Comparison of ENCODE assay signal across 18 cellular contexts in the genomic region with DNA sequence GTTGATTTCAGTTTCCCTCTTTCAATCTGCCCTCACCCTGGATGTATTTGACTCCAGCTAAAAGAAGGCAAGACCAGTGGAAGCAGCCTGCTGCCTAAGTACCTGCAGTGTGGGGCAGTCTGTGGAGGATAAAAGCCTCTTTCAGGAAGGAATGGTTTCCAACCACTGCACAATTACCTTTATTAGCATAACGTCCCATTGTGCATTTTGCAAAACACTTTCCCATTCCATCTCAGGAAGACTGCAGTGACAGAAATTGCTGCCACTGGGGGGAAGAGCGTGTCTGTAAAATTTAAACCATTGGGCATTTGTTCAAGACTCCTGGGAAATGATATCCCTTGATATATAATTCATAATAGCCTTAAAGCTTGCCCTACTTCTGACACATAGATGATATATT. TPM values are rescaled to one million over a fixed set of nuclear protein-coding genes. Genes with fewer than 3 reads are reported as not detected.
DNase-seq lines count a peak whose midpoint lies in the region; ATAC-seq and TF ChIP-seq lines count a peak whose summit lies in the region.
"Had no signal": no experiment of that assay in that cellular context is flagged by ENCODE, and none has a peak within 500 bp of the region (broad histone marks: within the 10 kb centered on the region; RNA-seq: fewer than 3 reads in every experiment).

No MANE protein-coding gene starts in this region.

- H3K36me3 Mint-ChIP-seq in immature natural killer cell = peaks cover 14 to 26% (median 17%) of the 10 kb centered on the region in 3 donors
- peaks cover 21 to 35% of the 10 kb centered on the region in 2 donors for H3K36me3 Mint-ChIP-seq in stimulated activated naive B cell treated with anti-CD40 and anti-IgM and Interleukin-4, amounts not matched to agents 10 μg/mL and 1 μg/mL and 100 μg/mL, for 72 hours
- H3K36me3 Mint-ChIP-seq: CD8-positive, alpha-beta T cell had no signal

- TF ChIP-seq EP300 in SK-N-SH (IDR thresholded peaks at IDR 0.05; ENCODE audit: borderline replicate concordance in 1 of 2, low read depth in 1 of 2, low read length in 1 of 2) = no peak

- POLR2A ChIA-PET in SK-N-SH (lab: Yijun Ruan, JAX) = no interaction called here

- H3K27me3 Mint-ChIP-seq in immature natural killer cell (ENCODE audit: low read depth in 3 of 3) = peaks cover 0 to 3% (median 1%) of the 10 kb centered on the region in 3 donors
- no peaks in the 10 kb centered on the region for H3K27me3 Mint-ChIP-seq in stimulated activated naive B cell treated with anti-CD40 and anti-IgM and Interleukin-4, amounts not matched to agents 10 μg/mL and 1 μg/mL and 100 μg/mL, for 72 hours

- peaks cover 0 to 2% (median 0%) of the 10 kb centered on the region in 6 donors for H3K9me3 Mint-ChIP-seq in immature natural killer cell
- H3K9me3 Mint-ChIP-seq in stimulated activated naive B cell treated with anti-CD40 and anti-IgM and Interleukin-4, amounts not matched to agents 10 μg/mL and 1 μg/mL and 100 μg/mL, for 72 hours = no peaks in the 10 kb centered on the region
- H3K9me3 Mint-ChIP-seq: CD8-positive, alpha-beta T cell had no signal

- H3K4me1 Mint-ChIP-seq in immature natural killer cell = peaks cover 86 to 99% of the 10 kb centered on the region in 2 donors
- H3K4me1 Mint-ChIP-seq in stimulated activated naive B cell treated with anti-CD40 and anti-IgM and Interleukin-4, amounts not matched to agents 10 μg/mL and 1 μg/mL and 100 μg/mL, for 72 hours = peaks cover 49 to 83% of the 10 kb centered on the region in 2 donors

- H3K79me2 ChIP-seq in SK-N-SH (ENCODE audit: insufficient read depth) = no peaks in the 10 kb centered on the region

- DNase-seq in SK-N-SH = no peak
- DNase-seq in immature natural killer cell = no peak
- DNase-seq in spleen = no peak
- no peak for DNase-seq in stimulated activated naive B cell treated with anti-CD40 and anti-IgM and Interleukin-4, amounts not matched to agents 10 μg/mL and 1 μg/mL and 100 μg/mL, for 72 hours
- DNase-seq in activated naive CD4-positive, alpha-beta T cell (lab: John Stamatoyannopoulos, UW) = no peak
- DNase-seq: activated CD4-positive, alpha-beta T cell treated with anti-CD3 and anti-CD28 coated beads, Interleukin-2, amount 50 U/mL, for 1 hour; activated naive CD4-positive, alpha-beta T cell treated with anti-CD3 and anti-CD28 coated beads, Interleukin-2, amount 10 ng/mL, durations not matched to agents 7 days and 5 days; activated T-cell treated with anti-CD3 and anti-CD28 coated beads for 4 hours; CD8-positive, alpha-beta T cell; dermis blood vessel endothelial cell; EL; MV-4-11; NCI-H2029 treated with DMSO at 0.1 percent for 48 hours; uterus had no signal

- intact Hi-C loops in spleen (cut with DNase I; ENCODE audit: low total_unique reads) = no loop called here

- H3K27me3 ChIP-seq in SK-N-SH (ENCODE audit: insufficient read depth) (no peaks in the 10 kb centered on the region), spleen (replicated peaks in 1 of 7) (no peaks in the 10 kb centered on the region)
- H3K27me3 ChIP-seq: SJSA1, uterus had no signal

- H3K36me3 ChIP-seq in SK-N-SH (replicated peaks in 1 of 2; ENCODE audit: control insufficient read depth in 1 of 2, insufficient read depth in 2 of 2, low read length in 1 of 2) = no peaks in the 10 kb centered on the region
- peaks cover 0 to 57% (median 2%) of the 10 kb centered on the region in 6 donors for H3K36me3 ChIP-seq in spleen
- H3K36me3 ChIP-seq: SJSA1, uterus had no signal

- 35% methylated on average over 2 of the region's 2 CpGs for WGBS in SK-N-SH (ENCODE audit: low lambda C conversion rate)
- WGBS in spleen, 5 donors = 55 to 70% (median 58%) methylated on average over 2 of the region's 2 CpGs

- H4K20me1 ChIP-seq in SK-N-SH (ENCODE audit: insufficient read depth) = no peaks in the 10 kb centered on the region

- H3K9me3 ChIP-seq in SK-N-SH = no peaks in the 10 kb centered on the region
- H3K9me3 ChIP-seq in spleen = peaks cover 0 to 4% (median 0%) of the 10 kb centered on the region in 8 donors
- H3K9me3 ChIP-seq: SJSA1, uterus had no signal

- CTCF ChIA-PET in SK-N-SH (lab: Yijun Ruan, JAX) = interaction anchor here (0.7 to 4.7 kb wide), 8 partner anchors 11 to 792 kb away, joined by 3 to 43 read pairs (median 4); no protein-coding TSS in a partner anchor

- peak overlapping the region in 5 of 6 donors; percentile 6 to 83 (median 54) for H3K27ac Mint-ChIP-seq in immature natural killer cell
- H3K27ac Mint-ChIP-seq in stimulated activated naive B cell treated with anti-CD40 and anti-IgM and Interleukin-4, amounts not matched to agents 10 μg/mL and 1 μg/mL and 100 μg/mL, for 72 hours = no peak overlapping the region
- H3K27ac Mint-ChIP-seq: activated naive CD4-positive, alpha-beta T cell treated with anti-CD3 and anti-CD28 coated beads, Interleukin-2, amount 10 ng/mL, durations not matched to agents 7 days and 5 days; CD8-positive, alpha-beta T cell had no signal

- peak; percentile 33; the same call in 1 of the 2 replicates for TF ChIP-seq RAD21 in SK-N-SH (IDR thresholded peaks at IDR 0.05; ENCODE audit: low read length)

- H3K9me2 ChIP-seq in SK-N-SH = no peaks in the 10 kb centered on the region

- H3K27ac ChIP-seq in SK-N-SH (ENCODE audit: low read depth in 2 of 2, low read length in 1 of 2) (no peak overlapping the region), VCaP (no peak overlapping the region), spleen (peak overlapping the region in 5 of 8 donors; percentile 12 to 57 (median 43))
- H3K27ac ChIP-seq: SJSA1 had no signal

- ATAC-seq in SK-N-SH treated with all-trans-retinoic acid at 6 μM for 48 hours = no peak
- no peak for ATAC-seq in GM18511 (IDR thresholded peaks at IDR 0.05; ENCODE audit: unreplicated experiment)
- ATAC-seq in stimulated activated naive B cell treated with anti-CD40 and anti-IgM and Interleukin-4, amounts not matched to agents 10 μg/mL and 1 μg/mL and 100 μg/mL, for 72 hours (replicated peaks) = no peak
- ATAC-seq: CD8-positive, alpha-beta T cell had no signal

- H3K4me3 ChIP-seq in SK-N-SH (ENCODE audit: low read depth in 2 of 2, low read length in 1 of 2) (no peak overlapping the region), spleen (peak overlapping the region in 1 of 8 donors; percentile 12)
- H3K4me3 ChIP-seq: SJSA1, uterus had no signal

- no peak for TF ChIP-seq POLR2A in spleen (IDR thresholded peaks at IDR 0.05)

- TF ChIP-seq CTCF in SK-N-SH (IDR thresholded peaks at IDR 0.05) (no peak), VCaP (conservative IDR thresholded peaks at IDR 0.05) (peak; percentile 24; the same call in 1 of the 2 replicates), spleen (IDR thresholded peaks at IDR 0.05 in 8 of 11, conservative IDR thresholded peaks at IDR 0.05 in 3 of 11) (no peak)

- H3K4me1 ChIP-seq in SK-N-SH (ENCODE audit: control insufficient read depth in 1 of 2, insufficient read depth in 2 of 2, low read depth in 1 of 2, low read length in 1 of 2) (peaks cover 20 to 25% of the 10 kb centered on the region in 2 experiments; a peak in 2 of 4 replicates), spleen (peaks cover 30 to 100% (median 83%) of the 10 kb centered on the region in 6 donors)

- H3K4me2 ChIP-seq in SK-N-SH = no peak overlapping the region

- H3F3A ChIP-seq in SK-N-SH (replicated peaks; ENCODE audit: insufficient read depth) = no peaks in the 10 kb centered on the region

- no peak overlapping the region for H2AFZ ChIP-seq in SK-N-SH (ENCODE audit: low read depth)

- H3K9ac ChIP-seq in SK-N-SH = no peak overlapping the region

- H3K4me3 Mint-ChIP-seq in immature natural killer cell = peak overlapping the region in 2 of 5 donors; percentile 33 to 71
- H3K4me3 Mint-ChIP-seq in stimulated activated naive B cell treated with anti-CD40 and anti-IgM and Interleukin-4, amounts not matched to agents 10 μg/mL and 1 μg/mL and 100 μg/mL, for 72 hours = no peak overlapping the region
- H3K4me3 Mint-ChIP-seq: activated naive CD4-positive, alpha-beta T cell treated with anti-CD3 and anti-CD28 coated beads, Interleukin-2, amount 10 ng/mL, durations not matched to agents 7 days and 5 days; CD8-positive, alpha-beta T cell had no signal

TF ChIP-seq in SK-N-SH, 30 proteins besides CTCF, POLR2A, EP300 and RAD21:
- no peak for TF ChIP-seq MXI1 (IDR thresholded peaks at IDR 0.05; ENCODE audit: low read depth, low read length)

TF ChIP-seq in SK-N-SH treated with all-trans-retinoic acid at 6 μM for 48 hours, 23 proteins besides CTCF, POLR2A, EP300 and RAD21 (continues in another document):
- TF ChIP-seq OSR1 (CRISPR knock-in tag; IDR thresholded peaks at IDR 0.05) (no peak), ZFP3 (CRISPR knock-in tag; IDR thresholded peaks at IDR 0.05) (no peak), ZNF565 (CRISPR knock-in tag; conservative IDR thresholded peaks at IDR 0.05; ENCODE audit: low read depth) (no peak), ZC3H10 (CRISPR knock-in tag; IDR thresholded peaks at IDR 0.05) (no peak), BACH2 (CRISPR knock-in tag; IDR thresholded peaks at IDR 0.05; ENCODE audit: borderline replicate concordance) (no peak), ESRRG (CRISPR knock-in tag; IDR thresholded peaks at IDR 0.05) (no peak), ZNF8 (CRISPR knock-in tag; IDR thresholded peaks at IDR 0.05) (no peak), CREB5 (CRISPR knock-in tag; IDR thresholded peaks at IDR 0.05; ENCODE audit: low read depth) (no peak), GLIS3 (CRISPR knock-in tag; IDR thresholded peaks at IDR 0.05) (no peak)

RNA-seq across cellular contexts. Expression of gene CYRIA, which starts 26.2 kb away (rescaled TPM):
- 0.08 and 0.13 TPM in 2 replicates for polyA plus RNA-seq in SK-N-SH (2012; rRNA removed)
- 0.13 and 0.17 TPM in 2 replicates for polyA plus RNA-seq in SK-N-SH (2012; cell fraction: cytosol; rRNA removed)
- polyA plus RNA-seq in SK-N-SH (2012; cell fraction: nucleus; rRNA removed) = 0.19 and 0.23 TPM in 2 replicates
- 10 to 100 TPM; 24.0 to 41.8 (median 25.3) TPM for polyA plus RNA-seq in immature natural killer cell
- 10 to 100 TPM; 50.5 to 87.9 (median 75.5) TPM for total RNA-seq in spleen
- polyA plus RNA-seq in spleen = 10 to 100 TPM; 11.1 to 16.4 (median 13.2) TPM

Comparison
In these comparisons a context has a peak if more than half of its experiments do, and no peak if none do; other contexts are left out.
1. H3K27ac ChIP-seq: peak in spleen (5 of 8); none in SK-N-SH (0 of 2) and VCaP (single experiment).
2. RNA of gene CYRIA, which starts 26.2 kb away (polyA plus RNA-seq): 24.0 to 41.8 TPM in immature natural killer cell and 11.1 to 16.4 TPM in spleen; 0.08 to 0.23 TPM in SK-N-SH; every median in the first group is over 4 times any median in the second.